2 cellular contexts compared by ENCODE assay signal in the genomic region with DNA sequence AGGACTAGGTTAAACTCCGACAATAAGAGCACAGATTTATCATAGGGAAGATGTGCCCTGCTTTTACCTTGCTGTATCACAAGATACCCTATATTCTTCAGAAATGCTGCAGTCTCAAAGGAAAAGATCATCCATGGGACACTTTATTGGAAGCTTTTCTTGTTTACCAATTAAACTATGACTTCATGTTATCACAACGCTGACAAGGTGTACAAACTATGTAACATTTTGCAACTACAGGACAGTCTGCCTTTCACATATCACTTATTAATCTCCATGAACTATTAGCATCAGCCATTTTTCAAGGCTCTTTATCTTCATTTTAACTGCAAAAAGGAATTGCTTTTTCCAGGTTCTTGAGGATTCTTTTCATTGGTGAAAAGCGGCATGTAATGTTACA.
TF ChIP-seq lines count a peak whose summit lies in the region.

No MANE protein-coding gene starts in this region.

TF ChIP-seq in liver, 16 proteins besides CTCF, POLR2A, EP300 and RAD21:
- TF ChIP-seq GABPA (IDR thresholded peaks at IDR 0.05 in 1 of 2, conservative IDR thresholded peaks at IDR 0.05 in 1 of 2) (no peak), NR2F2 (IDR thresholded peaks at IDR 0.05) (no peak), HNF4A (conservative IDR thresholded peaks at IDR 0.05) (peak; percentile 22 to 28), RXRA (IDR thresholded peaks at IDR 0.05) (peak in 1 of 2 donors; percentile 23), FOXA1 (IDR thresholded peaks at IDR 0.05) (peak; percentile 34), FOXA2 (IDR thresholded peaks at IDR 0.05) (peak; percentile 52), JUND (IDR thresholded peaks at IDR 0.05) (peak in 1 of 2 donors; percentile 62)

TF ChIP-seq in HepG2, 621 proteins besides CTCF, POLR2A, EP300 and RAD21:
- TF ChIP-seq, protein P1, sequence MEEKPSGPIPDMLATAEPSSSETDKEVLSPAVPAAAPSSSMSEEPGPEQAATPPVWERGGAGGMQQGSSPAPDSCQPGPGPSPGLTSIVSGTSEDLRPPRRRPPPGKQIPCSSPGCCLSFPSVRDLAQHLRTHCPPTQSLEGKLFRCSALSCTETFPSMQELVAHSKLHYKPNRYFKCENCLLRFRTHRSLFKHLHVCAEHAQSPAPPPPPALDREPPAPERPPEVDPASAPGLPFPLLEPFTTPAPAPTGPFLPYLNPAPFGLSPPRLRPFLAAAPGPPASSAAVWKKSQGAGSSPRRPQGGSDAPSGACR (CRISPR knock-in tag; IDR thresholded peaks at IDR 0.05): no peak
- TF ChIP-seq ZNF160 (CRISPR knock-in tag; IDR thresholded peaks at IDR 0.05) (no peak), ZNF563 (CRISPR knock-in tag; IDR thresholded peaks at IDR 0.05) (no peak), GFI1 (CRISPR knock-in tag; IDR thresholded peaks at IDR 0.05; ENCODE audit: borderline replicate concordance) (no peak), ZFP36 (IDR thresholded peaks at IDR 0.05; ENCODE audit: borderline replicate concordance, low read depth, low read length, partially characterized antibody) (no peak), MBD4 (IDR thresholded peaks at IDR 0.05; ENCODE audit: borderline replicate concordance, low read length) (no peak), ZNF713 (CRISPR knock-in tag; IDR thresholded peaks at IDR 0.05) (no peak), TGIF2 (CRISPR knock-in tag; IDR thresholded peaks at IDR 0.05) (no peak), TOE1 (CRISPR knock-in tag; IDR thresholded peaks at IDR 0.05) (no peak), ONECUT2 (CRISPR knock-in tag; IDR thresholded peaks at IDR 0.05) (no peak), HNRNPK (IDR thresholded peaks at IDR 0.05; ENCODE audit: low read depth, low read length, poor library complexity, severe bottlenecking) (no peak), PTBP1 (IDR thresholded peaks at IDR 0.05; ENCODE audit: low read depth, low read length, poor library complexity, severe bottlenecking) (no peak)
- TF ChIP-seq, protein P2, sequence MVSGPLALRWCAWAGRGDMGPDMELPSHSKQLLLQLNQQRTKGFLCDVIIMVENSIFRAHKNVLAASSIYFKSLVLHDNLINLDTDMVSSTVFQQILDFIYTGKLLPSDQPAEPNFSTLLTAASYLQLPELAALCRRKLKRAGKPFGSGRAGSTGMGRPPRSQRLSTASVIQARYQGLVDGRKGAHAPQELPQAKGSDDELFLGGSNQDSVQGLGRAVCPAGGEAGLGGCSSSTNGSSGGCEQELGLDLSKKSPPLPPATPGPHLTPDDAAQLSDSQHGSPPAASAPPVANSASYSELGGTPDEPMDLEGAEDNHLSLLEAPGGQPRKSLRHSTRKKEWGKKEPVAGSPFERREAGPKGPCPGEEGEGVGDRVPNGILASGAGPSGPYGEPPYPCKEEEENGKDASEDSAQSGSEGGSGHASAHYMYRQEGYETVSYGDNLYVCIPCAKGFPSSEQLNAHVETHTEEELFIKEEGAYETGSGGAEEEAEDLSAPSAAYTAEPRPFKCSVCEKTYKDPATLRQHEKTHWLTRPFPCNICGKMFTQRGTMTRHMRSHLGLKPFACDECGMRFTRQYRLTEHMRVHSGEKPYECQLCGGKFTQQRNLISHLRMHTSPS (CRISPR knock-in tag; IDR thresholded peaks at IDR 0.05; ENCODE audit: low read depth): no peak
- TF ChIP-seq, protein P3, sequence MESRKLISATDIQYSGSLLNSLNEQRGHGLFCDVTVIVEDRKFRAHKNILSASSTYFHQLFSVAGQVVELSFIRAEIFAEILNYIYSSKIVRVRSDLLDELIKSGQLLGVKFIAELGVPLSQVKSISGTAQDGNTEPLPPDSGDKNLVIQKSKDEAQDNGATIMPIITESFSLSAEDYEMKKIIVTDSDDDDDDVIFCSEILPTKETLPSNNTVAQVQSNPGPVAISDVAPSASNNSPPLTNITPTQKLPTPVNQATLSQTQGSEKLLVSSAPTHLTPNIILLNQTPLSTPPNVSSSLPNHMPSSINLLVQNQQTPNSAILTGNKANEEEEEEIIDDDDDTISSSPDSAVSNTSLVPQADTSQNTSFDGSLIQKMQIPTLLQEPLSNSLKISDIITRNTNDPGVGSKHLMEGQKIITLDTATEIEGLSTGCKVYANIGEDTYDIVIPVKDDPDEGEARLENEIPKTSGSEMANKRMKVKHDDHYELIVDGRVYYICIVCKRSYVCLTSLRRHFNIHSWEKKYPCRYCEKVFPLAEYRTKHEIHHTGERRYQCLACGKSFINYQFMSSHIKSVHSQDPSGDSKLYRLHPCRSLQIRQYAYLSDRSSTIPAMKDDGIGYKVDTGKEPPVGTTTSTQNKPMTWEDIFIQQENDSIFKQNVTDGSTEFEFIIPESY (CRISPR knock-in tag; IDR thresholded peaks at IDR 0.05): no peak
- TF ChIP-seq, protein P4, sequence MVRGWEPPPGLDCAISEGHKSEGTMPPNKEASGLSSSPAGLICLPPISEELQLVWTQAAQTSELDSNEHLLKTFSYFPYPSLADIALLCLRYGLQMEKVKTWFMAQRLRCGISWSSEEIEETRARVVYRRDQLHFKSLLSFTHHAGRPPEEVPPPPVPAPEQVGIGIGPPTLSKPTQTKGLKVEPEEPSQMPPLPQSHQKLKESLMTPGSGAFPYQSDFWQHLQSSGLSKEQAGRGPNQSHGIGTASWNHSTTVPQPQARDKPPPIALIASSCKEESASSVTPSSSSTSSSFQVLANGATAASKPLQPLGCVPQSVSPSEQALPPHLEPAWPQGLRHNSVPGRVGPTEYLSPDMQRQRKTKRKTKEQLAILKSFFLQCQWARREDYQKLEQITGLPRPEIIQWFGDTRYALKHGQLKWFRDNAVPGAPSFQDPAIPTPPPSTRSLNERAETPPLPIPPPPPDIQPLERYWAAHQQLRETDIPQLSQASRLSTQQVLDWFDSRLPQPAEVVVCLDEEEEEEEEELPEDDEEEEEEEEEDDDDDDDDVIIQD (CRISPR knock-in tag; IDR thresholded peaks at IDR 0.05; ENCODE audit: low read depth): no peak
- TF ChIP-seq, protein P5, sequence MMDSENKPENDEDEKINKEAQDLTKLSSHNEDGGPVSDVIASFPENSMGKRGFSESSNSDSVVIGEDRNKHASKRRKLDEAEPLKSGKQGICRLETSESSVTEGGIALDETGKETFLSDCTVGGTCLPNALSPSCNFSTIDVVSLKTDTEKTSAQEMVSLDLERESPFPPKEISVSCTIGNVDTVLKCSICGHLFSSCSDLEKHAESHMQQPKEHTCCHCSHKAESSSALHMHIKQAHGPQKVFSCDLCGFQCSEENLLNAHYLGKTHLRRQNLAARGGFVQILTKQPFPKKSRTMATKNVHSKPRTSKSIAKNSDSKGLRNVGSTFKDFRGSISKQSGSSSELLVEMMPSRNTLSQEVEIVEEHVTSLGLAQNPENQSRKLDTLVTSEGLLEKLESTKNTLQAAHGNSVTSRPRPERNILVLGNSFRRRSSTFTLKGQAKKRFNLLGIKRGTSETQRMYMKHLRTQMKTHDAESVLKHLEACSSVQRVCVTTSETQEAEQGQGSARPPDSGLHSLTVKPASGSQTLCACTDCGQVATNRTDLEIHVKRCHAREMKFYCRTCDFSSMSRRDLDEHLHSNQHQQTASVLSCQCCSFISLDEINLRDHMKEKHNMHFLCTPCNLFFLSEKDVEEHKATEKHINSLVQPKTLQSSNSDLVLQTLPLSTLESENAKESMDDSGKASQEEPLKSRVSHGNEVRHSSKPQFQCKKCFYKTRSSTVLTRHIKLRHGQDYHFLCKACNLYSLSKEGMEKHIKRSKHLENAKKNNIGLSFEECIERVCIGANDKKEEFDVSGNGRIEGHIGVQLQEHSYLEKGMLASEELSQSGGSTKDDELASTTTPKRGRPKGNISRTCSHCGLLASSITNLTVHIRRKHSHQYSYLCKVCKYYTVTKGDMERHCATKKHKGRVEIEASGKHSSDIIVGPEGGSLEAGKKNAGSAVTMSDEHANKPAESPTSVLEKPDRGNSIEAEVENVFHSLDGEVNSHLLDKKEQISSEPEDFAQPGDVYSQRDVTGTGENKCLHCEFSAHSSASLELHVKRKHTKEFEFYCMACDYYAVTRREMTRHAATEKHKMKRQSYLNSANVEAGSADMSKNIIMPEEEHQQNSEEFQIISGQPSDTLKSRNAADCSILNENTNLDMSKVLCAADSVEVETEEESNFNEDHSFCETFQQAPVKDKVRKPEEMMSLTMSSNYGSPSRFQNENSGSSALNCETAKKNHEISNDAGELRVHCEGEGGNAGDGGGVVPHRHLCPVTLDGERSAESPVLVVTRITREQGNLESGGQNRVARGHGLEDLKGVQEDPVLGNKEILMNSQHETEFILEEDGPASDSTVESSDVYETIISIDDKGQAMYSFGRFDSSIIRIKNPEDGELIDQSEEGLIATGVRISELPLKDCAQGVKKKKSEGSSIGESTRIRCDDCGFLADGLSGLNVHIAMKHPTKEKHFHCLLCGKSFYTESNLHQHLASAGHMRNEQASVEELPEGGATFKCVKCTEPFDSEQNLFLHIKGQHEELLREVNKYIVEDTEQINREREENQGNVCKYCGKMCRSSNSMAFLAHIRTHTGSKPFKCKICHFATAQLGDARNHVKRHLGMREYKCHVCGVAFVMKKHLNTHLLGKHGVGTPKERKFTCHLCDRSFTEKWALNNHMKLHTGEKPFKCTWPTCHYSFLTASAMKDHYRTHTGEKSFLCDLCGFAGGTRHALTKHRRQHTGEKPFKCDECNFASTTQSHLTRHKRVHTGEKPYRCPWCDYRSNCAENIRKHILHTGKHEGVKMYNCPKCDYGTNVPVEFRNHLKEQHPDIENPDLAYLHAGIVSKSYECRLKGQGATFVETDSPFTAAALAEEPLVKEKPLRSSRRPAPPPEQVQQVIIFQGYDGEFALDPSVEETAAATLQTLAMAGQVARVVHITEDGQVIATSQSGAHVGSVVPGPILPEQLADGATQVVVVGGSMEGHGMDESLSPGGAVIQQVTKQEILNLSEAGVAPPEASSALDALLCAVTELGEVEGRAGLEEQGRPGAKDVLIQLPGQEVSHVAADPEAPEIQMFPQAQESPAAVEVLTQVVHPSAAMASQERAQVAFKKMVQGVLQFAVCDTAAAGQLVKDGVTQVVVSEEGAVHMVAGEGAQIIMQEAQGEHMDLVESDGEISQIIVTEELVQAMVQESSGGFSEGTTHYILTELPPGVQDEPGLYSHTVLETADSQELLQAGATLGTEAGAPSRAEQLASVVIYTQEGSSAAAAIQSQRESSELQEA (CRISPR knock-in tag; IDR thresholded peaks at IDR 0.05; ENCODE audit: not compliant biosample characterization): no peak
TF ChIP-seq in HepG2: peak in this region for 0.
